ENCODE assay signal across 2 cellular contexts in the genomic region with DNA sequence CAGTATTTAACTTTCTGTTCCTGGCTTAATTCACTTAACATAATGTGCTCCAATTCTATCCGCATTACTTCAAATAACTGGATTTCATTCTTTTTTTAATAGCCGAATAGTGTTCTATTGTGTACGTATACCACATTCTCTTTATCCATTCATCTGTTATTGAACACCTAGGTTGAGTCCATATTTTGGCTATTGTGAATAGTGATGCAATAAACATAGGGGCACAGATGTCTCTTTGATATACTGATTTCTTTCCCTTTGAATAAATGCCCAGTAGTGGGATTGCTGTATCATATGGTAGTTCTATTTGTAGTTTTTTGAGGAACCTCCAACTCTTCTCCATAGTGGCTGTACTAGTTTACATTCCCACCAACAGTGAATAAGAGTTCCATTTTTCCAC.
TF ChIP-seq lines count a peak whose summit lies in the region.

No MANE protein-coding gene starts in this region.

TF ChIP-seq in IMR-90, 13 proteins besides CTCF, POLR2A, EP300 and RAD21:
- TF ChIP-seq NFE2L2 (IDR thresholded peaks at IDR 0.05; ENCODE audit: low read depth, low read length) = no peak
- peak; percentile 20; the same call in 1 of the 2 replicates for TF ChIP-seq CEBPB (IDR thresholded peaks at IDR 0.05; ENCODE audit: low read depth, low read length)

TF ChIP-seq in K562, 482 proteins besides CTCF, POLR2A, EP300 and RAD21:
- no peak for TF ChIP-seq CEBPG (CRISPR knock-in tag; IDR thresholded peaks at IDR 0.05)
- TF ChIP-seq CEBPG (tag; conservative IDR thresholded peaks at IDR 0.05 in 1 of 2, IDR thresholded peaks at IDR 0.05 in 1 of 2) = peak; percentile 37 to 54; a peak in 2 of 4 replicates
- TF ChIP-seq, protein P1, sequence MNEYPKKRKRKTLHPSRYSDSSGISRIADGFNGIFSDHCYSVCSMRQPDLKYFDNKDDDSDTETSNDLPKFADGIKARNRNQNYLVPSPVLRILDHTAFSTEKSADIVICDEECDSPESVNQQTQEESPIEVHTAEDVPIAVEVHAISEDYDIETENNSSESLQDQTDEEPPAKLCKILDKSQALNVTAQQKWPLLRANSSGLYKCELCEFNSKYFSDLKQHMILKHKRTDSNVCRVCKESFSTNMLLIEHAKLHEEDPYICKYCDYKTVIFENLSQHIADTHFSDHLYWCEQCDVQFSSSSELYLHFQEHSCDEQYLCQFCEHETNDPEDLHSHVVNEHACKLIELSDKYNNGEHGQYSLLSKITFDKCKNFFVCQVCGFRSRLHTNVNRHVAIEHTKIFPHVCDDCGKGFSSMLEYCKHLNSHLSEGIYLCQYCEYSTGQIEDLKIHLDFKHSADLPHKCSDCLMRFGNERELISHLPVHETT (CRISPR knock-in tag; conservative IDR thresholded peaks at IDR 0.05 in 1 of 2, IDR thresholded peaks at IDR 0.05 in 1 of 2) = no peak
- TF ChIP-seq, protein P2, sequence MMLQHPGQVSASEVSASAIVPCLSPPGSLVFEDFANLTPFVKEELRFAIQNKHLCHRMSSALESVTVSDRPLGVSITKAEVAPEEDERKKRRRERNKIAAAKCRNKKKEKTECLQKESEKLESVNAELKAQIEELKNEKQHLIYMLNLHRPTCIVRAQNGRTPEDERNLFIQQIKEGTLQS (IDR thresholded peaks at IDR 0.05) = peak; percentile 51; the same call in 1 of the 2 replicates
- TF ChIP-seq, protein P2 (CRISPR knock-in tag; conservative IDR thresholded peaks at IDR 0.05) = no peak
- 0 out of 2 replicates have a peak, but pooled peaks have one; percentile 28 for TF ChIP-seq CEBPB (tag; IDR thresholded peaks at IDR 0.05)
